9 cellular contexts compared by ENCODE assay signal in genomic region chr1:160726498-160727391, GRCh38. TPM values are rescaled to one million over a fixed set of nuclear protein-coding genes. Genes with fewer than 3 reads are reported as not detected.
DNase-seq lines count a peak whose midpoint lies in the region; ATAC-seq and TF ChIP-seq lines count a peak whose summit lies in the region.
"Had no signal": no experiment of that assay in that cellular context is flagged by ENCODE, and none has a peak within 500 bp of the region (broad histone marks: within the 10 kb centered on the region; RNA-seq: fewer than 3 reads in every experiment).

No MANE protein-coding gene starts in this region.

- H3K27ac ChIP-seq in BLaER1: no peak overlapping the region
- H3K27ac ChIP-seq in substantia nigra (ENCODE audit: low read depth, low read length, poor library complexity, severe bottlenecking): no peak overlapping the region
- H3K27ac ChIP-seq: SJSA1 had no signal

- ATAC-seq in GM18870 (IDR thresholded peaks at IDR 0.05; ENCODE audit: unreplicated experiment) (peak; percentile 53), HG03460 (IDR thresholded peaks at IDR 0.05; ENCODE audit: unreplicated experiment) (peak; percentile 47), mucosa of descending colon (peak; percentile 94)

- no peak overlapping the region for H3K4me3 ChIP-seq in BLaER1
- no peak overlapping the region for H3K4me3 ChIP-seq in epithelial cell of proximal tubule (ENCODE audit: low read depth, low read length)
- H3K4me3 ChIP-seq in mucosa of descending colon: no peak overlapping the region
- H3K4me3 ChIP-seq: SJSA1 had no signal

- no peak overlapping the region for H3K9ac ChIP-seq in BLaER1

- TF ChIP-seq CTCF in epithelial cell of proximal tubule (conservative IDR thresholded peaks at IDR 0.05; ENCODE audit: low read depth, low read length) (peak; percentile 96), mucosa of descending colon (IDR thresholded peaks at IDR 0.05) (peak; percentile 57)

- H3K36me3 ChIP-seq in BLaER1 (no peaks in the 10 kb centered on the region), mucosa of descending colon (ENCODE audit: low read depth) (no peaks in the 10 kb centered on the region)
- H3K36me3 ChIP-seq: SJSA1 had no signal

- peak overlapping the region; percentile 22; the same call in 1 of the 2 replicates for H3K4me2 ChIP-seq in BLaER1

- intact Hi-C loops in mucosa of descending colon (cut with DNase I, micrococcal nuclease): no loop called here

- H3K9me3 ChIP-seq in BLaER1 (no peaks in the 10 kb centered on the region), mucosa of descending colon (no peaks in the 10 kb centered on the region)
- H3K9me3 ChIP-seq: SJSA1 had no signal

- DNase-seq in NCI-H748 (lab: John Stamatoyannopoulos, UW; ENCODE audit: unreplicated experiment) (peak; percentile 58), epithelial cell of proximal tubule (ENCODE audit: low read depth) (peak; percentile 25), mucosa of descending colon (peak in 2 of 3 donors; percentile 43 to 68), substantia nigra (lab: John Stamatoyannopoulos, UW) (peak in 39 of 49 donors; percentile 2 to 69 (median 33))
- DNase-seq in activated CD4-positive, alpha-beta T cell treated with anti-CD3 and anti-CD28 coated beads, Interleukin-2, amount 50 U/mL, for 48 hours: peak; percentile 50 to 69

- H3K4me1 ChIP-seq in BLaER1 (peaks cover 50% of the 10 kb centered on the region), mucosa of descending colon (ENCODE audit: low read depth) (peaks cover 8% of the 10 kb centered on the region)
- H3K4me1 ChIP-seq: SJSA1 had no signal

- no peaks in the 10 kb centered on the region for H3K27me3 ChIP-seq in BLaER1

- H4K20me1 ChIP-seq in BLaER1: no peaks in the 10 kb centered on the region

RNA-seq across cellular contexts. Expression of gene SLAMF7, which starts 12.3 kb away (rescaled TPM):
- total RNA-seq in epithelial cell of proximal tubule: 0.06 TPM in 1 of 2 replicates, not detected in the other
- 10 to 100 TPM in 2 of 3 donors, 1 to 10 TPM in 1; 6.4 to 12.7 (median 10.1) TPM for total RNA-seq in mucosa of descending colon
- total RNA-seq: SJSA1 had no signal

RNA-seq across cellular contexts. Expression of gene CD48, which starts 15.1 kb away (rescaled TPM):
- total RNA-seq in epithelial cell of proximal tubule (not detected in 2 replicates), mucosa of descending colon (1 to 10 TPM; 5.9 to 8.6 (median 6.1) TPM)
- total RNA-seq: SJSA1 had no signal
